In genomic region chr3:112681822-112682325, GRCh38 we compare ENCODE assay signal across 15 cellular contexts. TPM values are rescaled to one million over a fixed set of nuclear protein-coding genes. Genes with fewer than 3 reads are reported as not detected.
DNase-seq lines count a peak whose midpoint lies in the region; ATAC-seq and TF ChIP-seq lines count a peak whose summit lies in the region.
"Had no signal": no experiment of that assay in that cellular context is flagged by ENCODE, and none has a peak within 500 bp of the region (broad histone marks: within the 10 kb centered on the region; RNA-seq: fewer than 3 reads in every experiment).

No MANE protein-coding gene starts in this region.

- TF ChIP-seq CTCF in mammary epithelial cell (conservative IDR thresholded peaks at IDR 0.05 in 1 of 2, IDR thresholded peaks at IDR 0.05 in 1 of 2; ENCODE audit: extremely low read depth in 1 of 2, insufficient read depth in 1 of 2, low read depth in 1 of 2, low read length in 2 of 2) (no peak), WERI-Rb-1 (IDR thresholded peaks at IDR 0.05; ENCODE audit: low read depth, low read length) (no peak), testis (IDR thresholded peaks at IDR 0.05) (no peak)

- H3K27ac Mint-ChIP-seq in effector memory CD8-positive, alpha-beta T cell: no peak overlapping the region
- H3K27ac Mint-ChIP-seq: activated B cell treated with CpG ODN at 0.5 μM for 24 hours; activated naive CD4-positive, alpha-beta T cell treated with anti-CD3 and anti-CD28 coated beads for 36 hours had no signal

- CTCF ChIA-PET in mammary epithelial cell (lab: Charles Lee; ENCODE audit: low non-redundant PET): no interaction called here

- H3K9me3 ChIP-seq in mammary epithelial cell (replicated peaks; ENCODE audit: insufficient read depth, low read length): no peaks in the 10 kb centered on the region
- peaks cover 2% of the 10 kb centered on the region for H3K9me3 ChIP-seq in WERI-Rb-1 (ENCODE audit: severe bottlenecking)
- H3K9me3 ChIP-seq in testis: no peaks in the 10 kb centered on the region

- H3K36me3 Mint-ChIP-seq in effector memory CD8-positive, alpha-beta T cell (ENCODE audit: insufficient read depth): no peaks in the 10 kb centered on the region

- dilution Hi-C loops in mammary epithelial cell (cut with HindIII; ENCODE audit: low sequenced_read_pairs): no loop called here

- H3K27me3 Mint-ChIP-seq in effector memory CD8-positive, alpha-beta T cell: no peaks in the 10 kb centered on the region
- H3K27me3 Mint-ChIP-seq: activated B cell treated with CpG ODN at 0.5 μM for 24 hours had no signal

- no peaks in the 10 kb centered on the region for H3K36me3 ChIP-seq in mammary epithelial cell (ENCODE audit: insufficient read depth, low read length)
- H3K36me3 ChIP-seq in WERI-Rb-1: no peaks in the 10 kb centered on the region
- no peaks in the 10 kb centered on the region for H3K36me3 ChIP-seq in testis (ENCODE audit: low read depth, missing control alignments)

- H3K27me3 ChIP-seq in mammary epithelial cell (ENCODE audit: insufficient read depth, low read length): no peaks in the 10 kb centered on the region
- peaks cover 79% of the 10 kb centered on the region for H3K27me3 ChIP-seq in WERI-Rb-1 (ENCODE audit: insufficient read depth, low read depth, severe bottlenecking)
- H3K27me3 ChIP-seq in testis: no peaks in the 10 kb centered on the region

- WGBS in mammary epithelial cell (ENCODE audit: low coverage, missing lambda C conversion rate): 58% methylated on average over 2 of the region's 2 CpGs
- 83 to 87% methylated on average over 2 of the region's 2 CpGs for WGBS in testis, 2 donors

- peak overlapping the region; percentile 34 for H3K4me2 ChIP-seq in mammary epithelial cell (ENCODE audit: insufficient read depth, low read depth, low read length)

- no peak for ATAC-seq in effector memory CD8-positive, alpha-beta T cell (replicated peaks)
- no peak for ATAC-seq in GM19023 (IDR thresholded peaks at IDR 0.05; ENCODE audit: unreplicated experiment)
- ATAC-seq: Panc1 had no signal

- in situ Hi-C loops in mammary epithelial cell (cut with MboI; ENCODE audit: low sequenced_read_pairs in 2 of 2): no loop called here

- intact Hi-C loops in mammary epithelial cell (cut with micrococcal nuclease) (no loop called here), testis (cut with DNase I; ENCODE audit: low total_unique reads) (no loop called here)

- BruUV-seq in mammary epithelial cell (replicated peaks; lab: Mats Ljungman, UMichigan): no TSS peak

- H2AFZ ChIP-seq in mammary epithelial cell (ENCODE audit: low read depth, low read length): peak overlapping the region; percentile 79

- H3K9ac ChIP-seq in mammary epithelial cell (ENCODE audit: insufficient read depth, low read length): no peak overlapping the region

- DNase-seq in EL (peak; percentile 70), NCI-H1105 treated with DMSO at 0.1 percent for 48 hours (lab: John Stamatoyannopoulos, UW) (peak; percentile 42), mammary epithelial cell (peak; percentile 40), myocyte (ENCODE audit: low read depth) (peak; percentile 73), WERI-Rb-1 (no peak), testis (no peak)
- no peak for DNase-seq in effector memory CD8-positive, alpha-beta T cell
- DNase-seq: activated B cell treated with CpG ODN at 0.5 μM for 24 hours; activated naive CD4-positive, alpha-beta T cell treated with anti-CD3 and anti-CD28 coated beads for 36 hours; DND-41; kidney; NCI-H1092 treated with DMSO at 0.1 percent for 48 hours; occipital lobe had no signal

- H3K4me1 ChIP-seq in mammary epithelial cell (ENCODE audit: insufficient read depth, low read length): peaks cover 24% of the 10 kb centered on the region
- no peaks in the 10 kb centered on the region for H3K4me1 ChIP-seq in testis

- H4K20me1 ChIP-seq in mammary epithelial cell (ENCODE audit: insufficient read depth, low read length): no peaks in the 10 kb centered on the region

- H3K4me1 Mint-ChIP-seq in effector memory CD8-positive, alpha-beta T cell (ENCODE audit: low read depth in 2 of 2): peaks cover 4 to 12% of the 10 kb centered on the region in 2 donors

- no peak overlapping the region for H3K4me3 Mint-ChIP-seq in effector memory CD8-positive, alpha-beta T cell
- H3K4me3 Mint-ChIP-seq: activated B cell treated with CpG ODN at 0.5 μM for 24 hours; activated naive CD4-positive, alpha-beta T cell treated with anti-CD3 and anti-CD28 coated beads for 36 hours had no signal

- no peaks in the 10 kb centered on the region for H3K9me3 Mint-ChIP-seq in effector memory CD8-positive, alpha-beta T cell
- H3K9me3 Mint-ChIP-seq: activated B cell treated with CpG ODN at 0.5 μM for 24 hours; activated naive CD4-positive, alpha-beta T cell treated with anti-CD3 and anti-CD28 coated beads for 36 hours had no signal

- H3K27ac ChIP-seq in mammary epithelial cell (ENCODE audit: insufficient read depth, low read depth, low read length) (peak overlapping the region; percentile 60), WERI-Rb-1 (no peak overlapping the region), testis (no peak overlapping the region)

- H3K79me2 ChIP-seq in mammary epithelial cell (ENCODE audit: insufficient read depth, low read length): no peaks in the 10 kb centered on the region

- no peak overlapping the region for H3K4me3 ChIP-seq in mammary epithelial cell (replicated peaks in 1 of 3; ENCODE audit: insufficient read depth in 1 of 3, low read depth in 2 of 3, low read length in 3 of 3)
- no peak overlapping the region for H3K4me3 ChIP-seq in WERI-Rb-1 (ENCODE audit: low read depth, low read length)
- H3K4me3 ChIP-seq in testis: no peak overlapping the region

- TF ChIP-seq POLR2A in testis (IDR thresholded peaks at IDR 0.05): no peak

RNA-seq across cellular contexts. Expression of gene CCDC80, which starts 40.9 kb away (rescaled TPM):
- 10 to 100 TPM; 25.9 to 56.8 TPM for total RNA-seq in mammary epithelial cell
- 2.0 TPM for polyA plus RNA-seq in mammary epithelial cell
- polyA minus RNA-seq in mammary epithelial cell: 12.3 TPM
- total RNA-seq in myocyte: 57.4 and 77.2 TPM in 2 replicates
- polyA plus RNA-seq in myocyte (2012): 508 TPM
- 10 to 100 TPM; 13.8 to 18.8 TPM for total RNA-seq in testis
- 159 TPM for polyA plus RNA-seq in testis (ENCODE audit: insufficient read depth, low read depth, low replicate concordance)
- total RNA-seq: activated B cell treated with CpG ODN at 0.5 μM for 24 hours; activated naive CD4-positive, alpha-beta T cell treated with anti-CD3 and anti-CD28 coated beads for 36 hours had no signal

Comparison
In these comparisons a context has a peak if more than half of its experiments do, and no peak if none do; other contexts are left out.
1. DNase-seq: peak in EL (single experiment), NCI-H1105 treated with DMSO at 0.1 percent for 48 hours (single experiment), mammary epithelial cell (single experiment) and myocyte (single experiment); none in effector memory CD8-positive, alpha-beta T cell (0 of 3), WERI-Rb-1 (single experiment) and testis (single experiment).